In genomic region chr6:6004147-6004995, GRCh38 we compare ENCODE assay signal across 8 cellular contexts. TPM values are rescaled to one million over a fixed set of nuclear protein-coding genes. Genes with fewer than 3 reads are reported as not detected.
DNase-seq lines count a peak whose midpoint lies in the region; ATAC-seq, FAIRE-seq and TF ChIP-seq lines count a peak whose summit lies in the region.

No MANE protein-coding gene starts in this region.

- no peak overlapping the region for H3K18ac ChIP-seq in mesenchymal stem cell (ENCODE audit: low read depth in 1 of 2, low read length in 2 of 2)

- H3K4me2 ChIP-seq in A549, result peak overlapping the region; percentile 77
- peak overlapping the region; percentile 78 for H3K4me2 ChIP-seq in mesenchymal stem cell (ENCODE audit: low read length, poor library complexity, severe bottlenecking)

- FAIRE-seq in A549 (lab: Jason Lieb, UNC), result no peak

- TF ChIP-seq EP300 in A549 (IDR thresholded peaks at IDR 0.05), result no peak

- POLR2A ChIA-PET in A549 (lab: Yijun Ruan, JAX), result no interaction called here

- no peak overlapping the region for H2BK15ac ChIP-seq in mesenchymal stem cell (ENCODE audit: low read depth, poor library complexity, severe bottlenecking)

- H3K4me1 ChIP-seq in A549 (peaks cover 6% of the 10 kb centered on the region; the same call in 1 of the 3 replicates), mesenchymal stem cell (ENCODE audit: control insufficient read depth, insufficient read depth, low read depth, low read length) (peaks cover 35% of the 10 kb centered on the region)

- H2BK5ac ChIP-seq in mesenchymal stem cell (ENCODE audit: low read depth, low read length, poor library complexity, severe bottlenecking), result no peak overlapping the region

- no peak overlapping the region for H2AK5ac ChIP-seq in mesenchymal stem cell (ENCODE audit: low read length, severe bottlenecking)

- no peak overlapping the region for H3K14ac ChIP-seq in mesenchymal stem cell (ENCODE audit: low read length in 2 of 2)

- H3K4me3 ChIP-seq in A549 (peak overlapping the region; percentile 39; the same call in 2 of the 3 replicates), GM12865 (ENCODE audit: low read depth, low read length) (peak overlapping the region; percentile 2), mesenchymal stem cell (ENCODE audit: insufficient read depth in 1 of 2, low read depth in 1 of 2, low read length in 2 of 2) (peak overlapping the region in 1 of 2 experiments; percentile 81)

- CTCF ChIA-PET in A549 (lab: Yijun Ruan, JAX), result no interaction called here

- H3K23ac ChIP-seq in mesenchymal stem cell (ENCODE audit: low read length in 2 of 2), result no peak overlapping the region

- peak overlapping the region; percentile 90 for H3K9ac ChIP-seq in mesenchymal stem cell (ENCODE audit: low read length)

- no peak for DNase-seq in A549 (ENCODE audit: low read depth in 1 of 2, low spot score in 1 of 2)
- DNase-seq in GM12865 (ENCODE audit: low read depth), result no peak
- DNase-seq in activated naive CD8-positive, alpha-beta T cell treated with anti-CD3 and anti-CD28 coated beads, Interleukin-2, amount 50 U/mL, for 24 hours, result no peak
- no peak for DNase-seq in mesenchymal stem cell
- DNase-seq in CD1c-positive myeloid dendritic cell (ENCODE audit: extremely low spot score), result no peak
- no peak for DNase-seq in cortex of kidney (lab: John Stamatoyannopoulos, UW)
- no peak for DNase-seq in effector CD4-positive, alpha-beta T cell

- no peak overlapping the region for H3K27ac ChIP-seq in A549
- H3K27ac ChIP-seq in mesenchymal stem cell (ENCODE audit: low read length, poor library complexity, severe bottlenecking), result no peak overlapping the region

- ATAC-seq in A549, result no peak
- ATAC-seq in activated naive CD8-positive, alpha-beta T cell treated with anti-CD3 and anti-CD28 coated beads, Interleukin-2, amount 50 U/mL, for 24 hours, result no peak
- no peak for ATAC-seq in HG03025 (IDR thresholded peaks at IDR 0.05; ENCODE audit: low FRiP score, unreplicated experiment)

- H3K4me3 Mint-ChIP-seq in activated naive CD8-positive, alpha-beta T cell treated with anti-CD3 and anti-CD28 coated beads, Interleukin-2, amount 50 U/mL, for 24 hours, result peak overlapping the region; percentile 76

- H3K4ac ChIP-seq in mesenchymal stem cell (ENCODE audit: low read depth in 1 of 2, low read length in 2 of 2), result no peak overlapping the region

- H3K9me3 ChIP-seq in A549, result no peaks in the 10 kb centered on the region
- H3K9me3 ChIP-seq in mesenchymal stem cell (ENCODE audit: control insufficient read depth, low read length), result no peaks in the 10 kb centered on the region

- peaks cover 16% of the 10 kb centered on the region for H3K36me3 Mint-ChIP-seq in activated naive CD8-positive, alpha-beta T cell treated with anti-CD3 and anti-CD28 coated beads, Interleukin-2, amount 50 U/mL, for 24 hours (ENCODE audit: low read depth)

- peaks cover 66 to 98% of the 10 kb centered on the region in 2 experiments for H3K27me3 ChIP-seq in mesenchymal stem cell (ENCODE audit: control insufficient read depth in 1 of 2, insufficient read depth in 1 of 2, low read length in 2 of 2)

- H4K91ac ChIP-seq in mesenchymal stem cell (ENCODE audit: low read length), result no peak overlapping the region

- peaks cover 8% of the 10 kb centered on the region for H3K9me3 Mint-ChIP-seq in activated naive CD8-positive, alpha-beta T cell treated with anti-CD3 and anti-CD28 coated beads, Interleukin-2, amount 50 U/mL, for 24 hours

- no peaks in the 10 kb centered on the region for H3K79me1 ChIP-seq in mesenchymal stem cell (replicated peaks; ENCODE audit: low read length, poor library complexity, severe bottlenecking)

- no peak for TF ChIP-seq CTCF in A549 (IDR thresholded peaks at IDR 0.05)
- TF ChIP-seq CTCF in GM12865 (IDR thresholded peaks at IDR 0.05; ENCODE audit: insufficient read depth, low read depth, low read length, missing control alignments), result no peak

- no peak overlapping the region for H2BK120ac ChIP-seq in mesenchymal stem cell (ENCODE audit: low read depth, low read length)

- H3K27ac Mint-ChIP-seq in activated naive CD8-positive, alpha-beta T cell treated with anti-CD3 and anti-CD28 coated beads, Interleukin-2, amount 50 U/mL, for 24 hours, result peak overlapping the region; percentile 81

- H2AFZ ChIP-seq in mesenchymal stem cell (ENCODE audit: low read depth, low read length), result no peak overlapping the region

- peaks cover 70% of the 10 kb centered on the region for H3K4me1 Mint-ChIP-seq in activated naive CD8-positive, alpha-beta T cell treated with anti-CD3 and anti-CD28 coated beads, Interleukin-2, amount 50 U/mL, for 24 hours

- peaks cover 84% of the 10 kb centered on the region for H3K27me3 Mint-ChIP-seq in activated naive CD8-positive, alpha-beta T cell treated with anti-CD3 and anti-CD28 coated beads, Interleukin-2, amount 50 U/mL, for 24 hours

- no peak overlapping the region for H4K8ac ChIP-seq in mesenchymal stem cell (ENCODE audit: low read length)

- H2BK12ac ChIP-seq in mesenchymal stem cell (ENCODE audit: low read length in 2 of 2), result no peak overlapping the region

- no peak for TF ChIP-seq RAD21 in A549 (conservative IDR thresholded peaks at IDR 0.05 in 1 of 2, IDR thresholded peaks at IDR 0.05 in 1 of 2)

- WGBS in A549 (ENCODE audit: missing lambda C conversion rate), result 62% methylated on average over 48 of the region's 49 CpGs
- 2% methylated on average over 49 of the region's 49 CpGs for WGBS in mesenchymal stem cell

- peaks cover 0 to 7% of the 10 kb centered on the region in 2 experiments for H3K36me3 ChIP-seq in mesenchymal stem cell (ENCODE audit: control insufficient read depth in 1 of 2, insufficient read depth in 2 of 2, low read depth in 1 of 2, low read length in 2 of 2)

- TF ChIP-seq POLR2A in A549 (IDR thresholded peaks at IDR 0.05; ENCODE audit: low read length), result no peak

TF ChIP-seq in A549, 52 proteins besides CTCF, POLR2A, EP300 and RAD21:
- TF ChIP-seq CBX8 (IDR thresholded peaks at IDR 0.05) (peak; percentile 61; the same call in 1 of the 2 replicates), RNF2 (IDR thresholded peaks at IDR 0.05; ENCODE audit: borderline replicate concordance, low read depth) (peak; percentile 48; the same call in 1 of the 2 replicates), NR3C1 (IDR thresholded peaks at IDR 0.05) (no peak)

RNA-seq across cellular contexts. Expression of gene NRN1, which starts 2.4 kb away (rescaled TPM):
- polyA plus RNA-seq in A549 (2011; rRNA removed) (0.24 and 0.39 TPM in 2 replicates), A549 (2017; fragmentation: RNase III; extraction: RNeasy Plus Mini Kit Qiagen cat#74134 plus additional on column Dnase treatment) (0.35 to 0.50 TPM (median 0.38 TPM) in 3 replicates)
- polyA plus RNA-seq in A549 (2012; cell fraction: cytosol; rRNA removed), result 0.12 and 0.19 TPM in 2 replicates
- 0.20 and 0.22 TPM in 2 replicates for polyA plus RNA-seq in A549 (2012; cell fraction: nucleus; rRNA removed)
- 0.15 TPM in 1 of 2 replicates, not detected in the other for polyA minus RNA-seq in A549 (2011; rRNA and poly(A)+ RNA removed)
- polyA plus RNA-seq in mesenchymal stem cell (2013, experiment 1 of 2), result 0.30 TPM
- polyA plus RNA-seq in mesenchymal stem cell (2013, experiment 2 of 2), result 0.40 TPM
